15 cellular contexts compared by ENCODE assay signal in genomic region chr14:72679106-72679505, GRCh38.
A peak's percentile ranks its signal among the peaks of the same experiment; 100 is the strongest.
DNase-seq lines count a peak whose midpoint lies in the region; ATAC-seq, FAIRE-seq and TF ChIP-seq lines count a peak whose summit lies in the region.
"Had no signal": no experiment of that assay in that cellular context is flagged by ENCODE, and none has a peak within 500 bp of the region (broad histone marks: within the 10 kb centered on the region; RNA-seq: fewer than 3 reads in every experiment).

No MANE protein-coding gene starts in this region.

- peak overlapping the region in 1 of 2 experiments; percentile 19 for H3K14ac ChIP-seq in mesenchymal stem cell (ENCODE audit: low read length in 2 of 2)

- no peak overlapping the region for H3K9ac ChIP-seq in endodermal cell (ENCODE audit: extremely low read depth, low read length, poor library complexity, severe bottlenecking)
- peak overlapping the region; percentile 35 for H3K9ac ChIP-seq in mesenchymal stem cell (ENCODE audit: low read length)

- peak overlapping the region in 1 of 2 experiments; percentile 77 for H3K4ac ChIP-seq in mesenchymal stem cell (ENCODE audit: low read depth in 1 of 2, low read length in 2 of 2)

- H3K9me3 ChIP-seq in endodermal cell (ENCODE audit: control insufficient read depth, low read length) (no peaks in the 10 kb centered on the region), mesenchymal stem cell (ENCODE audit: control insufficient read depth, low read length) (no peaks in the 10 kb centered on the region), pancreas (no peaks in the 10 kb centered on the region)
- H3K9me3 ChIP-seq: thoracic aorta had no signal

- H2BK120ac ChIP-seq in mesenchymal stem cell (ENCODE audit: low read depth, low read length), result peak overlapping the region; percentile 50

- no peaks in the 10 kb centered on the region for H3K27me3 ChIP-seq in endodermal cell (ENCODE audit: control insufficient read depth, insufficient read depth, low read length, poor library complexity, severe bottlenecking)
- H3K27me3 ChIP-seq in mesenchymal stem cell (ENCODE audit: control insufficient read depth in 1 of 2, insufficient read depth in 1 of 2, low read length in 2 of 2), result no peaks in the 10 kb centered on the region
- H3K27me3 ChIP-seq in pancreas, result no peaks in the 10 kb centered on the region

- peak overlapping the region in 1 of 2 experiments; percentile 40 for H2BK12ac ChIP-seq in mesenchymal stem cell (ENCODE audit: low read length in 2 of 2)

- 76 to 88% methylated on average over 8 to 14 of the region's 14 CpGs for WGBS in endodermal cell (ENCODE audit: insufficient coverage in 1 of 2, insufficient read length in 1 of 2), 2 experiments
- WGBS in mesenchymal stem cell, result 88% methylated on average over 14 of the region's 14 CpGs
- 59 to 71% methylated on average over 14 of the region's 14 CpGs for WGBS in pancreas, 2 donors

- H3K4me1 Mint-ChIP-seq in HFFc6 (ENCODE audit: low read depth) (peaks cover 56% of the 10 kb centered on the region), endodermal cell (peaks cover 3% of the 10 kb centered on the region)
- H3K4me1 Mint-ChIP-seq: activated CD4-positive, alpha-beta memory T cell treated with anti-CD3 and anti-CD28 coated beads, Interleukin-2, amount 10 ng/mL, durations not matched to agents 7 days and 5 days; activated T-helper 17 cell treated with anti-CD3 and anti-CD28 coated beads, Interleukin-2, amount 50 U/mL, for 72 hours had no signal

- no peak overlapping the region for H3K4me3 Mint-ChIP-seq in HFFc6
- H3K4me3 Mint-ChIP-seq in endodermal cell, result no peak overlapping the region
- H3K4me3 Mint-ChIP-seq: activated CD4-positive, alpha-beta memory T cell treated with anti-CD3 and anti-CD28 coated beads, Interleukin-2, amount 10 ng/mL, durations not matched to agents 7 days and 5 days; activated T-helper 17 cell treated with anti-CD3 and anti-CD28 coated beads, Interleukin-2, amount 50 U/mL, for 72 hours had no signal

- H3K4me3 ChIP-seq in endodermal cell (ENCODE audit: low read length) (no peak overlapping the region), mesenchymal stem cell (ENCODE audit: insufficient read depth in 1 of 2, low read depth in 1 of 2, low read length in 2 of 2) (no peak overlapping the region), pancreas (no peak overlapping the region)
- H3K4me3 ChIP-seq: thoracic aorta had no signal

- no peaks in the 10 kb centered on the region for H3K36me3 ChIP-seq in endodermal cell (ENCODE audit: control insufficient read depth, insufficient read depth, low read length)
- H3K36me3 ChIP-seq in mesenchymal stem cell (ENCODE audit: control insufficient read depth in 1 of 2, insufficient read depth in 2 of 2, low read depth in 1 of 2, low read length in 2 of 2), result peaks cover 3 to 27% of the 10 kb centered on the region in 2 experiments
- no peaks in the 10 kb centered on the region for H3K36me3 ChIP-seq in pancreas
- H3K36me3 ChIP-seq: thoracic aorta had no signal

- H2AFZ ChIP-seq in mesenchymal stem cell (ENCODE audit: low read depth, low read length), result peak overlapping the region; percentile 18

- peak overlapping the region; percentile 71 for H4K8ac ChIP-seq in mesenchymal stem cell (ENCODE audit: low read length)

- H3K4me2 ChIP-seq in mesenchymal stem cell (ENCODE audit: low read length, poor library complexity, severe bottlenecking), result no peak overlapping the region

- no peak for ATAC-seq in HG03432 (IDR thresholded peaks at IDR 0.05; ENCODE audit: unreplicated experiment)
- no peak for ATAC-seq in pancreas
- no peak for ATAC-seq in GM18861 (IDR thresholded peaks at IDR 0.05; ENCODE audit: unreplicated experiment)
- ATAC-seq: activated T-helper 17 cell treated with anti-CD3 and anti-CD28 coated beads, Interleukin-2, amount 50 U/mL, for 72 hours had no signal

- peak overlapping the region; percentile 11 for H2BK5ac ChIP-seq in mesenchymal stem cell (ENCODE audit: low read depth, low read length, poor library complexity, severe bottlenecking)

- H3K27me3 Mint-ChIP-seq in HFFc6 (ENCODE audit: insufficient read depth) (peaks cover 2% of the 10 kb centered on the region; the same call in 1 of the 2 replicates), endodermal cell (ENCODE audit: insufficient read depth) (no peaks in the 10 kb centered on the region)
- H3K27me3 Mint-ChIP-seq: activated CD4-positive, alpha-beta memory T cell treated with anti-CD3 and anti-CD28 coated beads, Interleukin-2, amount 10 ng/mL, durations not matched to agents 7 days and 5 days had no signal

- peak overlapping the region; percentile 52 for H2BK15ac ChIP-seq in mesenchymal stem cell (ENCODE audit: low read depth, poor library complexity, severe bottlenecking)

- H2AK5ac ChIP-seq in mesenchymal stem cell (ENCODE audit: low read length, severe bottlenecking), result peak overlapping the region; percentile 42

- peaks cover 6% of the 10 kb centered on the region; the same call in 1 of the 2 replicates for H3K9me3 Mint-ChIP-seq in HFFc6
- H3K9me3 Mint-ChIP-seq in endodermal cell, result peaks cover 4% of the 10 kb centered on the region
- H3K9me3 Mint-ChIP-seq: activated T-helper 17 cell treated with anti-CD3 and anti-CD28 coated beads, Interleukin-2, amount 50 U/mL, for 72 hours had no signal

- H4K91ac ChIP-seq in mesenchymal stem cell (ENCODE audit: low read length), result peak overlapping the region; percentile 60

- H3K23ac ChIP-seq in mesenchymal stem cell (ENCODE audit: low read length in 2 of 2), result no peak overlapping the region

- H3K79me1 ChIP-seq in mesenchymal stem cell (replicated peaks; ENCODE audit: low read length, poor library complexity, severe bottlenecking), result peaks cover 20% of the 10 kb centered on the region

- peak overlapping the region; percentile 87 for H3K27ac Mint-ChIP-seq in HFFc6
- H3K27ac Mint-ChIP-seq in endodermal cell, result no peak overlapping the region
- H3K27ac Mint-ChIP-seq: activated CD4-positive, alpha-beta memory T cell treated with anti-CD3 and anti-CD28 coated beads, Interleukin-2, amount 10 ng/mL, durations not matched to agents 7 days and 5 days; activated T-helper 17 cell treated with anti-CD3 and anti-CD28 coated beads, Interleukin-2, amount 50 U/mL, for 72 hours had no signal

- H3K4me1 ChIP-seq in endodermal cell (ENCODE audit: control insufficient read depth, insufficient read depth, low read length), result no peaks in the 10 kb centered on the region
- H3K4me1 ChIP-seq in mesenchymal stem cell (ENCODE audit: control insufficient read depth, insufficient read depth, low read depth, low read length), result peaks cover 19% of the 10 kb centered on the region
- no peaks in the 10 kb centered on the region for H3K4me1 ChIP-seq in pancreas

- H3K18ac ChIP-seq in mesenchymal stem cell (ENCODE audit: low read depth in 1 of 2, low read length in 2 of 2), result peak overlapping the region in 1 of 2 experiments; percentile 16

- no peak for FAIRE-seq in pancreas (lab: Jason Lieb, UNC)
- FAIRE-seq: keratinocyte, TTC549 had no signal

- DNase-seq in Ammon's horn (ENCODE audit: low spot score) (peak; percentile 51), HFFc6 (no peak), endodermal cell (no peak), mesenchymal stem cell (no peak), KG1 (lab: John Stamatoyannopoulos, UW) (no peak), pancreas (no peak)
- DNase-seq: activated CD4-positive, alpha-beta memory T cell treated with anti-CD3 and anti-CD28 coated beads, Interleukin-2, amount 10 ng/mL, durations not matched to agents 7 days and 5 days; AML-193; stimulated activated CD4-positive, alpha-beta T cell treated with anti-CD3 and anti-CD28 coated beads, Interleukin-1b, Interleukin-23, amount 100 ng/mL, for 48 hours had no signal

- H3K36me3 Mint-ChIP-seq in HFFc6 (ENCODE audit: low read depth) (peaks cover 35% of the 10 kb centered on the region), endodermal cell (ENCODE audit: low read depth) (no peaks in the 10 kb centered on the region)

- intact Hi-C loops in pancreas (cut with DNase I), result no loop called here

- no peak for TF ChIP-seq CTCF in HFFc6 (IDR thresholded peaks at IDR 0.05)
- TF ChIP-seq CTCF in endodermal cell (conservative IDR thresholded peaks at IDR 0.05), result no peak
- TF ChIP-seq CTCF in pancreas (IDR thresholded peaks at IDR 0.05), result no peak

- peak overlapping the region; percentile 63 for H3K27ac ChIP-seq in endodermal cell (ENCODE audit: low read depth, low read length)
- peak overlapping the region; percentile 17 for H3K27ac ChIP-seq in mesenchymal stem cell (ENCODE audit: low read length, poor library complexity, severe bottlenecking)
- H3K27ac ChIP-seq in pancreas, result no peak overlapping the region
- H3K27ac ChIP-seq: thoracic aorta had no signal

Comparison
In these comparisons a context has a peak if more than half of its experiments do, and no peak if none do; other contexts are left out.
1. H3K27ac ChIP-seq: peak in endodermal cell (single experiment) and mesenchymal stem cell (single experiment); none in pancreas (0 of 4).